Comparison of ENCODE assay signal across 21 cellular contexts in the genomic region with DNA sequence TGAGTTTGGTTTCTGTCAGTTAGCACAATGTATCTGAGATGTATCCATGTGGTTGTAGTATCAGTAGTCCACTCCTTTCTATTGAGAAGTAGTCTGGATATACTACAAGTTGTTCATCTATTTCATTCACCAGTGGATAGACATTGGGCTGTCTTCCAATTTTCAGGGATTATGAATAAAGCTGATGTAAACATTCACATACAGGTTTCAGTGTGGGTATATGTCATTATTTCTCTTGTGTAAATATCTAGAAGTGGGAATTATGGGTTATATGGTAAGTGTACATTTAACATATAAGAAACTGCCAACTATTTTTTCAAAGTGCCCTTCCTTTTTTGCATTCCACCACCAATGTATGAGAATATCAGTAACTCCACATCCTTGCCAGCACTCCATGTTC.
"Had no signal": no experiment of that assay in that cellular context is flagged by ENCODE, and none has a peak within 500 bp of the region (broad histone marks: within the 10 kb centered on the region; RNA-seq: fewer than 3 reads in every experiment).

No MANE protein-coding gene starts in this region.

- H3K27ac Mint-ChIP-seq: activated CD4-positive, alpha-beta memory T cell treated with anti-CD3 and anti-CD28 coated beads for 36 hours; activated naive CD8-positive, alpha-beta T cell treated with anti-CD3 and anti-CD28 coated beads, Interleukin-2, amount 10 ng/mL, durations not matched to agents 7 days and 5 days; endodermal cell; nephron progenitor cell had no signal

- H3K36me3 ChIP-seq: lower lobe of right lung, right lobe of liver, transverse colon, uterus had no signal

- H3K9me3 Mint-ChIP-seq: activated CD4-positive, alpha-beta memory T cell treated with anti-CD3 and anti-CD28 coated beads for 36 hours; activated naive CD8-positive, alpha-beta T cell treated with anti-CD3 and anti-CD28 coated beads, Interleukin-2, amount 10 ng/mL, durations not matched to agents 7 days and 5 days; endodermal cell; nephron progenitor cell had no signal

- H3K27me3 ChIP-seq: right lobe of liver, transverse colon, uterus had no signal

- H3K27me3 Mint-ChIP-seq: activated CD4-positive, alpha-beta memory T cell treated with anti-CD3 and anti-CD28 coated beads for 36 hours; activated naive CD8-positive, alpha-beta T cell treated with anti-CD3 and anti-CD28 coated beads, Interleukin-2, amount 10 ng/mL, durations not matched to agents 7 days and 5 days had no signal

- H3K4me3 ChIP-seq: lower lobe of right lung, mucosa of descending colon, right lobe of liver, skin epidermis, transverse colon, uterus had no signal

- ATAC-seq: left lobe of liver, lower lobe of right lung, mucosa of descending colon, right lobe of liver had no signal

- H3K4me1 ChIP-seq: lower lobe of right lung, transverse colon, uterus had no signal

- H3K27ac ChIP-seq: lower lobe of right lung, right lobe of liver, skin epidermis, transverse colon, uterus had no signal

- H3K9me3 ChIP-seq: lower lobe of right lung, mucosa of descending colon, right lobe of liver, transverse colon, uterus had no signal

- DNase-seq: activated CD4-positive, alpha-beta memory T cell treated with anti-CD3 and anti-CD28 coated beads for 36 hours; activated CD4-positive, alpha-beta T cell treated with anti-CD3 and anti-CD28 coated beads for 1 hour; activated naive CD4-positive, alpha-beta T cell treated with Interleukin-2 at 50 U/mL for 16 hours; activated naive CD8-positive, alpha-beta T cell treated with anti-CD3 and anti-CD28 coated beads, Interleukin-2, amount 10 ng/mL, durations not matched to agents 7 days and 5 days; amygdala; cerebellar nuclear complex; cortex of kidney; endodermal cell; foreskin melanocyte; lower lobe of right lung; mesendoderm; mucosa of descending colon; nephron progenitor cell; nucleus accumbens; right lobe of liver; stimulated activated CD4-positive, alpha-beta T cell treated with anti-CD3 and anti-CD28 coated beads, Interleukin-1b, Interleukin-23, amount 100 ng/mL, for 48 hours; T-helper 9 cell; transverse colon; uterus had no signal

- H3K4me3 Mint-ChIP-seq: activated CD4-positive, alpha-beta memory T cell treated with anti-CD3 and anti-CD28 coated beads for 36 hours; activated naive CD8-positive, alpha-beta T cell treated with anti-CD3 and anti-CD28 coated beads, Interleukin-2, amount 10 ng/mL, durations not matched to agents 7 days and 5 days; endodermal cell; nephron progenitor cell had no signal

- H3K36me3 Mint-ChIP-seq: activated CD4-positive, alpha-beta memory T cell treated with anti-CD3 and anti-CD28 coated beads for 36 hours had no signal
